32 cellular contexts compared by ENCODE assay signal in genomic region chr4:159904906-159905305, GRCh38.
"Had no signal": no experiment of that assay in that cellular context is flagged by ENCODE, and none has a peak within 500 bp of the region (broad histone marks: within the 10 kb centered on the region; RNA-seq: fewer than 3 reads in every experiment).

No MANE protein-coding gene starts in this region.

- H3K4me1 ChIP-seq: ascending aorta, breast epithelium had no signal

- H3K27ac ChIP-seq: adrenal gland, ascending aorta, body of pancreas, brain microvascular endothelial cell, breast epithelium, cardiac muscle cell had no signal

- H3K36me3 ChIP-seq: adrenal gland, ascending aorta, brain microvascular endothelial cell, breast epithelium, cardiac muscle cell had no signal

- H3K9me3 ChIP-seq: adrenal gland, ascending aorta, body of pancreas had no signal

- H3K27me3 ChIP-seq: adrenal gland, ascending aorta, body of pancreas, brain microvascular endothelial cell, breast epithelium, cardiac muscle cell had no signal

- H3K4me3 ChIP-seq: adrenal gland, ascending aorta, body of pancreas, breast epithelium, cardiac muscle cell had no signal

- ATAC-seq: activated naive CD4-positive, alpha-beta T cell treated with anti-CD3 and anti-CD28 coated beads, Interleukin-2, amount 50 U/mL, for 72 hours; activated naive CD8-positive, alpha-beta T cell treated with anti-CD3 and anti-CD28 coated beads, Interleukin-2, amount 50 U/mL, for 24 hours; activated T-cell treated with anti-CD3 and anti-CD28 coated beads, Interleukin-2, amount 50 U/mL, for 4 hours; activated T-cell treated with anti-CD3 and anti-CD28 coated beads, Interleukin-2, amount 50 U/mL, for 72 hours; activated T-helper 17 cell treated with anti-CD3 and anti-CD28 coated beads, Interleukin-2, amount 50 U/mL, for 72 hours; body of pancreas had no signal

- DNase-seq: activated effector memory CD4-positive, alpha-beta T cell treated with anti-CD3 and anti-CD28 coated beads, Interleukin-2, amount 50 U/mL, for 16 hours; activated effector memory CD4-positive, alpha-beta T cell treated with Interleukin-2 at 50 U/mL for 16 hours; activated gamma-delta T cell; activated gamma-delta T cell treated with Interleukin-2 at 50 U/mL for 16 hours; activated naive CD4-positive, alpha-beta T cell; activated naive CD4-positive, alpha-beta T cell treated with anti-CD3 and anti-CD28 coated beads for 36 hours; activated naive CD4-positive, alpha-beta T cell treated with anti-CD3 and anti-CD28 coated beads, Interleukin-2, amount 10 ng/mL, durations not matched to agents 7 days and 5 days; activated naive CD4-positive, alpha-beta T cell treated with anti-CD3 and anti-CD28 coated beads, Interleukin-2, amount 50 U/mL, for 16 hours; activated naive CD4-positive, alpha-beta T cell treated with Interleukin-2 at 50 U/mL for 16 hours; activated naive CD8-positive, alpha-beta T cell treated with anti-CD3 and anti-CD28 coated beads for 36 hours; activated naive CD8-positive, alpha-beta T cell treated with anti-CD3 and anti-CD28 coated beads, Interleukin-2, amount 10 ng/mL, durations not matched to agents 7 days and 5 days; activated naive CD8-positive, alpha-beta T cell treated with anti-CD3 and anti-CD28 coated beads, Interleukin-2, amount 50 U/mL, for 24 hours; activated T-cell treated with anti-CD3 and anti-CD28 coated beads, Interleukin-2, amount 50 U/mL, for 1 hour; activated T-cell treated with anti-CD3 and anti-CD28 coated beads, Interleukin-2, amount 50 U/mL, for 24 hours; activated T-cell treated with anti-CD3 and anti-CD28 coated beads, Interleukin-2, amount 50 U/mL, for 4 hours; activated T-cell treated with anti-CD3 and anti-CD28 coated beads, Interleukin-2, amount 50 U/mL, for 48 hours; activated T-cell treated with anti-CD3 and anti-CD28 coated beads, Interleukin-2, amount 50 U/mL, for 72 hours; adrenal gland; amniotic stem cell; amygdala; anterior cingulate cortex; aorta; body of pancreas; brain microvascular endothelial cell; caudate nucleus; central memory CD4-positive, alpha-beta T cell; cerebellar nuclear complex had no signal
